16 cellular contexts compared by ENCODE assay signal in genomic region chr3:179401561-179401960, GRCh38. TPM values are rescaled to one million over a fixed set of nuclear protein-coding genes. Genes with fewer than 3 reads are reported as not detected.
A peak's percentile ranks its signal among the peaks of the same experiment; 100 is the strongest.
DNase-seq lines count a peak whose midpoint lies in the region; ATAC-seq, FAIRE-seq and TF ChIP-seq lines count a peak whose summit lies in the region.
"Had no signal": no experiment of that assay in that cellular context is flagged by ENCODE, and none has a peak within 500 bp of the region (broad histone marks: within the 10 kb centered on the region; RNA-seq: fewer than 3 reads in every experiment).

No MANE protein-coding gene starts in this region.

- DNase-seq in H54 (ENCODE audit: insufficient read length, low spot score) (no peak), astrocyte of the cerebellum (ENCODE audit: low read depth) (peak; percentile 67), H1 (ENCODE audit: low read depth in 1 of 2, low spot score in 2 of 2) (no peak), HepG2 (ENCODE audit: low spot score) (no peak), NCI-H446 (lab: John Stamatoyannopoulos, UW) (no peak), SK-N-SH (no peak), iPS-NIHi7 (ENCODE audit: extremely low spot score) (no peak)
- DNase-seq: AML-193; Caco-2; CD8-positive, alpha-beta memory T cell; H9 had no signal

- no peaks in the 10 kb centered on the region for H3K23me2 ChIP-seq in H1 (ENCODE audit: low read depth, low read length)

- TF ChIP-seq POLR2A in H54 (IDR thresholded peaks at IDR 0.05; ENCODE audit: low read depth, low read length), result no peak
- no peak for TF ChIP-seq POLR2A in H1 (IDR thresholded peaks at IDR 0.05; ENCODE audit: control extremely low read depth in 1 of 2, low read depth in 2 of 2, low read length in 2 of 2)
- no peak for TF ChIP-seq POLR2A in HepG2 (IDR thresholded peaks at IDR 0.05; ENCODE audit: insufficient read depth in 1 of 2, low read depth in 2 of 2, low read length in 2 of 2)

- H3K56ac ChIP-seq in H1 (replicated peaks; ENCODE audit: insufficient read length, low read depth, low read length), result no peak overlapping the region

- H4K20me1 ChIP-seq in H1 (replicated peaks in 1 of 2; ENCODE audit: control insufficient read depth in 1 of 2, insufficient read depth in 2 of 2, low read length in 2 of 2) (no peaks in the 10 kb centered on the region), HepG2 (ENCODE audit: insufficient read depth, low read length) (no peaks in the 10 kb centered on the region), SK-N-SH (ENCODE audit: insufficient read depth) (no peaks in the 10 kb centered on the region)
- H4K20me1 ChIP-seq: BLaER1 had no signal

- no peaks in the 10 kb centered on the region for H3K79me1 ChIP-seq in H1 (ENCODE audit: low read depth, low read length)

- no peak overlapping the region for H2BK20ac ChIP-seq in H1 (ENCODE audit: low read length)

- no peak overlapping the region for H3K4ac ChIP-seq in H1 (replicated peaks; ENCODE audit: insufficient read length, low read depth, low read length)

- H3K79me2 ChIP-seq in H1 (ENCODE audit: control insufficient read depth in 1 of 2, insufficient read depth in 2 of 2, low read length in 2 of 2) (no peaks in the 10 kb centered on the region), HepG2 (ENCODE audit: insufficient read depth, low read length) (no peaks in the 10 kb centered on the region), SK-N-SH (ENCODE audit: insufficient read depth) (peaks cover 6% of the 10 kb centered on the region; the same call in 1 of the 2 replicates)

- no peak overlapping the region for H3K4me3 ChIP-seq in astrocyte of the cerebellum (ENCODE audit: low read depth, low read length)
- H3K4me3 ChIP-seq in H1 (ENCODE audit: extremely low read depth in 1 of 4, insufficient read depth in 2 of 4, low read depth in 3 of 4, low read length in 4 of 4), result no peak overlapping the region
- H3K4me3 ChIP-seq in HepG2 (replicated peaks in 1 of 3; ENCODE audit: insufficient read depth in 1 of 3, low read depth in 2 of 3, low read length in 3 of 3), result no peak overlapping the region
- no peak overlapping the region for H3K4me3 ChIP-seq in SK-N-SH (ENCODE audit: low read depth in 2 of 2, low read length in 1 of 2)
- H3K4me3 ChIP-seq: BLaER1, K562 had no signal

- no peak overlapping the region for H4K91ac ChIP-seq in H1 (replicated peaks; ENCODE audit: insufficient read length, low read length)

- no peak for ATAC-seq in HepG2
- ATAC-seq: K562 had no signal

- no peak overlapping the region for H2BK12ac ChIP-seq in H1 (ENCODE audit: low read depth, low read length)

- no peak overlapping the region for H3K4me2 ChIP-seq in H1 (ENCODE audit: insufficient read depth in 1 of 2, low read depth in 2 of 2, low read length in 2 of 2)
- H3K4me2 ChIP-seq in HepG2 (ENCODE audit: low read depth, low read length), result no peak overlapping the region
- no peak overlapping the region for H3K4me2 ChIP-seq in SK-N-SH
- H3K4me2 ChIP-seq: BLaER1 had no signal

- TF ChIP-seq CTCF in astrocyte of the cerebellum (IDR thresholded peaks at IDR 0.05; ENCODE audit: low read depth, low read length, missing control alignments) (no peak), H1 (IDR thresholded peaks at IDR 0.05; ENCODE audit: control extremely low read depth in 1 of 3, insufficient read depth in 1 of 3, low read depth in 1 of 3, low read length in 3 of 3) (no peak), HepG2 (CRISPR knock-in tag; IDR thresholded peaks at IDR 0.05) (no peak), SK-N-SH (IDR thresholded peaks at IDR 0.05) (no peak)

- BruUV-seq in HepG2 (replicated peaks; lab: Mats Ljungman, UMichigan), result no TSS peak

- H3K4me1 ChIP-seq in H1 (replicated peaks in 1 of 4; ENCODE audit: control insufficient read depth in 3 of 4, insufficient read depth in 4 of 4, low read length in 3 of 4), result peaks cover 0 to 13% (median 4%) of the 10 kb centered on the region in 4 experiments; a peak in 3 of 7 replicates
- H3K4me1 ChIP-seq in HepG2 (ENCODE audit: insufficient read depth, low read length), result no peaks in the 10 kb centered on the region
- 0 out of 4 replicates have a peak, but pooled peaks cover 0 to 3% of the 10 kb centered on the region in 2 experiments for H3K4me1 ChIP-seq in SK-N-SH (ENCODE audit: control insufficient read depth in 1 of 2, insufficient read depth in 2 of 2, low read depth in 1 of 2, low read length in 1 of 2)
- H3K4me1 ChIP-seq: BLaER1, Caco-2 had no signal

- no peak overlapping the region for H2BK120ac ChIP-seq in H1 (replicated peaks; ENCODE audit: low read depth, low read length)

- no peak overlapping the region for H3K18ac ChIP-seq in H1 (ENCODE audit: extremely low read depth, low read length)

- POLR2A ChIA-PET in H1 (lab: Charles Lee; ENCODE audit: partially characterized antibody) (no interaction called here), HepG2 (lab: Yijun Ruan, JAX) (no interaction called here), SK-N-SH (lab: Yijun Ruan, JAX) (no interaction called here)

- H2AK5ac ChIP-seq in H1 (ENCODE audit: low read depth, low read length), result no peak overlapping the region

- no peak overlapping the region for H4K8ac ChIP-seq in H1 (ENCODE audit: extremely low read depth, insufficient read depth, low read length)

- no peak overlapping the region for H3K27ac ChIP-seq in H1 (ENCODE audit: low read depth, low read length)
- H3K27ac ChIP-seq in HepG2 (ENCODE audit: extremely low read length, insufficient read depth, low read length), result no peak overlapping the region
- no peak overlapping the region for H3K27ac ChIP-seq in SK-N-SH (ENCODE audit: low read depth in 2 of 2, low read length in 1 of 2)
- H3K27ac ChIP-seq: 22Rv1, BLaER1 had no signal

- peaks cover 19% of the 10 kb centered on the region for H3F3A ChIP-seq in SK-N-SH (replicated peaks; ENCODE audit: insufficient read depth)

- FAIRE-seq in A204.1 (lab: Jason Lieb, UNC) (peak; percentile 25), H54 (lab: Jason Lieb, UNC) (peak; percentile 48), H1 (lab: Jason Lieb, UNC) (peak; percentile 7), HepG2 (lab: Jason Lieb, UNC) (no peak)
- FAIRE-seq: GM12891, K562 had no signal

- H3K23ac ChIP-seq in H1 (ENCODE audit: insufficient read length), result no peak overlapping the region

- H4K5ac ChIP-seq in H1 (ENCODE audit: insufficient read length, low read depth, low read length), result no peak overlapping the region

- 55% methylated on average over 3 of the region's 3 CpGs; no CpG with 5 or more reads in 1 of the 2 experiments for WGBS in H1 (ENCODE audit: extremely low coverage in 1 of 2, insufficient coverage in 1 of 2, insufficient read length in 1 of 2, insufficient replicate concordance in 2 of 2, low coverage in 1 of 2, low lambda C conversion rate in 2 of 2, missing lambda C conversion rate in 1 of 2), 2 experiments
- 100% methylated on average over 3 of the region's 3 CpGs for WGBS in HepG2 (ENCODE audit: low lambda C conversion rate)
- 95% methylated on average over 3 of the region's 3 CpGs for WGBS in SK-N-SH (ENCODE audit: low lambda C conversion rate)

- H3K36me3 ChIP-seq in H1 (ENCODE audit: control insufficient read depth in 2 of 4, insufficient read depth in 4 of 4, low read length in 3 of 4), result peaks cover 0 to 4% (median 0%) of the 10 kb centered on the region in 4 experiments; a peak in 1 of 8 replicates
- H3K36me3 ChIP-seq in HepG2 (replicated peaks in 1 of 2; ENCODE audit: control insufficient read depth in 1 of 2, insufficient read depth in 2 of 2, low read length in 2 of 2), result no peaks in the 10 kb centered on the region
- H3K36me3 ChIP-seq in SK-N-SH (replicated peaks in 1 of 2; ENCODE audit: control insufficient read depth in 1 of 2, insufficient read depth in 2 of 2, low read length in 1 of 2), result peaks cover 61 to 72% of the 10 kb centered on the region in 2 experiments

- TF ChIP-seq RAD21 in H1 (IDR thresholded peaks at IDR 0.05 in 1 of 2, conservative IDR thresholded peaks at IDR 0.05 in 1 of 2; ENCODE audit: low read depth in 2 of 2, low read length in 2 of 2) (no peak), HepG2 (CRISPR knock-in tag; IDR thresholded peaks at IDR 0.05) (no peak), SK-N-SH (IDR thresholded peaks at IDR 0.05; ENCODE audit: low read length) (no peak)

- H3K9ac ChIP-seq in H1 (replicated peaks in 1 of 4; ENCODE audit: extremely low read depth in 1 of 4, low read depth in 3 of 4, low read length in 3 of 4) (no peak overlapping the region), HepG2 (ENCODE audit: insufficient read depth, low read depth, low read length) (no peak overlapping the region), SK-N-SH (no peak overlapping the region)
- H3K9ac ChIP-seq: BLaER1 had no signal

- H2BK5ac ChIP-seq in H1 (ENCODE audit: low read depth, low read length), result no peak overlapping the region

- CTCF ChIA-PET in H1 (lab: Charles Lee; ENCODE audit: partially characterized antibody) (no interaction called here), HepG2 (lab: Yijun Ruan, JAX; ENCODE audit: low intra/inter-chr PET ratio, low total read pairs) (no interaction called here), SK-N-SH (lab: Yijun Ruan, JAX) (interaction anchor here (0.6 to 1.5 kb wide), 3 partner anchors 11 to 373 kb away, joined by 3 read pairs; no protein-coding TSS in a partner anchor)

- intact Hi-C loops in HepG2 (cut with micrococcal nuclease; ENCODE audit: unreplicated experiment), result no loop called here

- H3K9me3 ChIP-seq in H1 (ENCODE audit: insufficient read depth in 2 of 2, low read depth in 1 of 2, low read length in 1 of 2), result no peaks in the 10 kb centered on the region
- H3K9me3 ChIP-seq in HepG2 (ENCODE audit: low read length), result no peaks in the 10 kb centered on the region
- H3K9me3 ChIP-seq in SK-N-SH, result no peaks in the 10 kb centered on the region
- H3K9me3 ChIP-seq: BLaER1, Caco-2 had no signal

- TF ChIP-seq EP300 in H1 (IDR thresholded peaks at IDR 0.05; ENCODE audit: borderline replicate concordance in 1 of 2, low read depth in 2 of 2, low read length in 2 of 2) (no peak), HepG2 (IDR thresholded peaks at IDR 0.05; ENCODE audit: low read depth in 2 of 2, low read length in 2 of 2) (no peak), HepG2 (CRISPR knock-in tag; IDR thresholded peaks at IDR 0.05; ENCODE audit: borderline replicate concordance) (no peak), SK-N-SH (IDR thresholded peaks at IDR 0.05; ENCODE audit: borderline replicate concordance in 1 of 2, low read depth in 1 of 2, low read length in 1 of 2) (no peak)

- H3K9me2 ChIP-seq in SK-N-SH, result no peaks in the 10 kb centered on the region

- in situ Hi-C loops in astrocyte of the cerebellum (cut with HindIII; ENCODE audit: low sequenced_read_pairs) (no loop called here), HepG2 (cut with HindIII; ENCODE audit: extremely low pct_ligation_motif_present, low pct_unique_long_range_greater_than_20kb) (no loop called here)

- no peak overlapping the region for H3K14ac ChIP-seq in H1 (ENCODE audit: insufficient read length)

- no peak overlapping the region for H2BK15ac ChIP-seq in H1 (ENCODE audit: low read length)

- H3K27me3 ChIP-seq in H1 (replicated peaks in 1 of 4; ENCODE audit: control insufficient read depth in 3 of 4, extremely low read depth in 1 of 4, insufficient read depth in 3 of 4, low read length in 3 of 4), result no peaks in the 10 kb centered on the region
- no peaks in the 10 kb centered on the region for H3K27me3 ChIP-seq in HepG2 (ENCODE audit: control insufficient read depth in 1 of 2, insufficient read depth in 2 of 2, low read length in 2 of 2)
- no peaks in the 10 kb centered on the region for H3K27me3 ChIP-seq in SK-N-SH (ENCODE audit: insufficient read depth)
- H3K27me3 ChIP-seq: BLaER1 had no signal

- H2AFZ ChIP-seq in H1 (ENCODE audit: low read length) (no peak overlapping the region), HepG2 (ENCODE audit: low read length) (no peak overlapping the region), SK-N-SH (ENCODE audit: low read depth) (no peak overlapping the region)

RNA-seq across cellular contexts. Expression of gene GNB4, which starts 49.7 kb away (rescaled TPM):
- total RNA-seq in H1 (2021; fragmentation: NEBNext Ultra II Directional; extraction: Animal tissue kit (Norgen Biotek cat#: 25700)), result 26.1 and 29.2 TPM in 2 replicates
- polyA plus RNA-seq in H1 (2011; rRNA removed), result 8.7 and 13.4 TPM in 2 replicates
- 10.8 TPM for polyA plus RNA-seq in H1 (2011; cell fraction: cytosol; rRNA removed)
- polyA plus RNA-seq in H1 (2011; cell fraction: nucleus; rRNA removed), result 5.0 TPM
- polyA plus RNA-seq in H1 (2012, experiment 1 of 2), result 11.7 to 19.7 TPM (median 14.2 TPM) in 4 replicates
- 1.7 TPM for polyA plus RNA-seq in H1 (2012, experiment 2 of 2)
- polyA plus RNA-seq in H1 (2013, experiment 1 of 2), result 13.9 TPM
- 13.9 TPM for polyA plus RNA-seq in H1 (2013, experiment 2 of 2)
- polyA minus RNA-seq in H1 (2011; rRNA and poly(A)+ RNA removed), result 57.4 and 94.6 TPM in 2 replicates
- polyA minus RNA-seq in H1 (2011; cell fraction: cytosol; rRNA and poly(A)+ RNA removed), result 16.0 TPM
- 19.5 TPM for polyA minus RNA-seq in H1 (2011; cell fraction: nucleus; rRNA and poly(A)+ RNA removed)
- 0.13 and 0.36 TPM in 2 replicates for total RNA-seq in HepG2 (2016; rRNA removed; fragmentation: Illumina TruSeq; extraction: Trizol)
- not detected in 2 replicates for total RNA-seq in HepG2 (2016; cell fraction: cytosol; rRNA removed; fragmentation: Illumina TruSeq; extraction: Trizol; ENCODE audit: low read depth)
- 0.18 and 0.22 TPM in 2 replicates for total RNA-seq in HepG2 (2016; cell fraction: insoluble cytoplasmic fraction; rRNA removed; fragmentation: Illumina TruSeq; extraction: Trizol)
- total RNA-seq in HepG2 (2016; cell fraction: membrane; rRNA removed; fragmentation: Illumina TruSeq; extraction: Trizol), result 0.10 and 0.22 TPM in 2 replicates
- 0.09 and 0.13 TPM in 2 replicates for total RNA-seq in HepG2 (2016; cell fraction: nucleus; rRNA removed; fragmentation: Illumina TruSeq; extraction: Trizol)
- 0.01 and 0.07 TPM in 2 replicates for polyA plus RNA-seq in HepG2 (2011; rRNA removed)
- 0.01 and 0.04 TPM in 2 replicates for polyA plus RNA-seq in HepG2 (2011; cell fraction: cytosol; rRNA removed)
- polyA plus RNA-seq in HepG2 (2011; cell fraction: nucleus; rRNA removed), result not detected in 2 replicates
- polyA plus RNA-seq in HepG2 (2012), result 0.25 and 0.31 TPM in 2 replicates
- 0.01 TPM in 1 of 2 replicates, not detected in the other for polyA plus RNA-seq in HepG2 (2016; cell fraction: cytosol; fragmentation: Illumina TruSeq; extraction: Trizol; ENCODE audit: low read depth)
- 0.19 and 0.20 TPM in 2 replicates for polyA plus RNA-seq in HepG2 (2016; cell fraction: insoluble cytoplasmic fraction; fragmentation: Illumina TruSeq; extraction: Trizol; ENCODE audit: low read depth)
- 0.02 and 0.05 TPM in 2 replicates for polyA plus RNA-seq in HepG2 (2016; cell fraction: membrane; fragmentation: Illumina TruSeq; extraction: Trizol; ENCODE audit: low read depth)
- polyA plus RNA-seq in HepG2 (2016; cell fraction: nucleus; fragmentation: Illumina TruSeq; extraction: Trizol; ENCODE audit: insufficient read depth, low read depth), result not detected in 2 replicates
- 0.66 and 46.6 TPM in 2 replicates for polyA minus RNA-seq in HepG2 (2011; rRNA and poly(A)+ RNA removed; ENCODE audit: low replicate concordance)
- 0.20 and 0.53 TPM in 2 replicates for polyA minus RNA-seq in HepG2 (2011; cell fraction: cytosol; rRNA and poly(A)+ RNA removed)
- 0.26 and 0.75 TPM in 2 replicates for polyA minus RNA-seq in HepG2 (2011; cell fraction: nucleus; rRNA and poly(A)+ RNA removed)
- 8.7 and 12.9 TPM in 2 replicates for polyA plus RNA-seq in SK-N-SH (2012; rRNA removed)
- polyA plus RNA-seq in SK-N-SH (2012; cell fraction: cytosol; rRNA removed), result 12.7 and 14.5 TPM in 2 replicates
- polyA plus RNA-seq in SK-N-SH (2012; cell fraction: nucleus; rRNA removed), result 4.5 and 6.5 TPM in 2 replicates

RNA-seq across cellular contexts. Expression of gene MFN1, which starts 54.1 kb away (rescaled TPM):
- 34.7 and 35.6 TPM in 2 replicates for total RNA-seq in H1 (2021; fragmentation: NEBNext Ultra II Directional; extraction: Animal tissue kit (Norgen Biotek cat#: 25700))
- 5.7 and 9.1 TPM in 2 replicates for polyA plus RNA-seq in H1 (2011; rRNA removed)
- polyA plus RNA-seq in H1 (2011; cell fraction: cytosol; rRNA removed), result 12.2 TPM
- polyA plus RNA-seq in H1 (2011; cell fraction: nucleus; rRNA removed), result 7.1 TPM
- polyA plus RNA-seq in H1 (2012, experiment 1 of 2), result 12.7 to 27.6 TPM (median 14.9 TPM) in 4 replicates
- polyA plus RNA-seq in H1 (2012, experiment 2 of 2), result 0.89 TPM
- polyA plus RNA-seq in H1 (2013, experiment 1 of 2), result 13.3 TPM
- polyA plus RNA-seq in H1 (2013, experiment 2 of 2), result 11.6 TPM
- 22.5 and 29.1 TPM in 2 replicates for polyA minus RNA-seq in H1 (2011; rRNA and poly(A)+ RNA removed)
- 9.0 TPM for polyA minus RNA-seq in H1 (2011; cell fraction: cytosol; rRNA and poly(A)+ RNA removed)
- 22.4 TPM for polyA minus RNA-seq in H1 (2011; cell fraction: nucleus; rRNA and poly(A)+ RNA removed)
- total RNA-seq in HepG2 (2016; rRNA removed; fragmentation: Illumina TruSeq; extraction: Trizol), result 37.5 and 58.4 TPM in 2 replicates
- 4.3 and 5.0 TPM in 2 replicates for total RNA-seq in HepG2 (2016; cell fraction: cytosol; rRNA removed; fragmentation: Illumina TruSeq; extraction: Trizol; ENCODE audit: low read depth)
- total RNA-seq in HepG2 (2016; cell fraction: insoluble cytoplasmic fraction; rRNA removed; fragmentation: Illumina TruSeq; extraction: Trizol), result 41.5 and 57.9 TPM in 2 replicates
- total RNA-seq in HepG2 (2016; cell fraction: membrane; rRNA removed; fragmentation: Illumina TruSeq; extraction: Trizol), result 9.8 and 11.9 TPM in 2 replicates
- 48.5 and 51.2 TPM in 2 replicates for total RNA-seq in HepG2 (2016; cell fraction: nucleus; rRNA removed; fragmentation: Illumina TruSeq; extraction: Trizol)
- 19.0 and 25.2 TPM in 2 replicates for polyA plus RNA-seq in HepG2 (2011; rRNA removed)
- 5.9 and 9.5 TPM in 2 replicates for polyA plus RNA-seq in HepG2 (2011; cell fraction: cytosol; rRNA removed)
- polyA plus RNA-seq in HepG2 (2011; cell fraction: nucleus; rRNA removed), result 20.7 and 30.8 TPM in 2 replicates
- 16.0 and 20.6 TPM in 2 replicates for polyA plus RNA-seq in HepG2 (2012)
- 0.75 and 1.2 TPM in 2 replicates for polyA plus RNA-seq in HepG2 (2016; cell fraction: cytosol; fragmentation: Illumina TruSeq; extraction: Trizol; ENCODE audit: low read depth)
- 31.2 and 32.4 TPM in 2 replicates for polyA plus RNA-seq in HepG2 (2016; cell fraction: insoluble cytoplasmic fraction; fragmentation: Illumina TruSeq; extraction: Trizol; ENCODE audit: low read depth)
- polyA plus RNA-seq in HepG2 (2016; cell fraction: membrane; fragmentation: Illumina TruSeq; extraction: Trizol; ENCODE audit: low read depth), result 2.6 and 3.1 TPM in 2 replicates
- 37.7 and 43.2 TPM in 2 replicates for polyA plus RNA-seq in HepG2 (2016; cell fraction: nucleus; fragmentation: Illumina TruSeq; extraction: Trizol; ENCODE audit: insufficient read depth, low read depth)
- polyA minus RNA-seq in HepG2 (2011; rRNA and poly(A)+ RNA removed; ENCODE audit: low replicate concordance), result 7.9 and 23.8 TPM in 2 replicates
- 12.0 and 14.7 TPM in 2 replicates for polyA minus RNA-seq in HepG2 (2011; cell fraction: cytosol; rRNA and poly(A)+ RNA removed)
- 79.8 and 102 TPM in 2 replicates for polyA minus RNA-seq in HepG2 (2011; cell fraction: nucleus; rRNA and poly(A)+ RNA removed)
- 15.7 and 27.2 TPM in 2 replicates for polyA plus RNA-seq in SK-N-SH (2012; rRNA removed)
- polyA plus RNA-seq in SK-N-SH (2012; cell fraction: cytosol; rRNA removed), result 25.4 and 32.5 TPM in 2 replicates
- 24.7 and 57.9 TPM in 2 replicates for polyA plus RNA-seq in SK-N-SH (2012; cell fraction: nucleus; rRNA removed)
